Comparison of ENCODE assay signal across 9 cellular contexts in genomic region chr7:117750612-117751563, GRCh38.
A peak's percentile ranks its signal among the peaks of the same experiment; 100 is the strongest.
DNase-seq lines count a peak whose midpoint lies in the region; ATAC-seq and TF ChIP-seq lines count a peak whose summit lies in the region.
"Had no signal": no experiment of that assay in that cellular context is flagged by ENCODE, and none has a peak within 500 bp of the region (broad histone marks: within the 10 kb centered on the region; RNA-seq: fewer than 3 reads in every experiment).

No MANE protein-coding gene starts in this region.

- ATAC-seq in WTC11 (0 out of 2 replicates have a peak, but pooled peaks have one; percentile 32), GM21447 (IDR thresholded peaks at IDR 0.05; ENCODE audit: unreplicated experiment) (no peak), GM19452 (IDR thresholded peaks at IDR 0.05; ENCODE audit: unreplicated experiment) (no peak), HG03025 (IDR thresholded peaks at IDR 0.05; ENCODE audit: low FRiP score, unreplicated experiment) (no peak)

- H3K4me3 Mint-ChIP-seq in WTC11, result no peak overlapping the region

- H3K36me3 ChIP-seq in kidney epithelial cell (ENCODE audit: control insufficient read depth, insufficient read depth, low read length), result no peaks in the 10 kb centered on the region

- peak; percentile 23 for DNase-seq in EH (ENCODE audit: low read depth)
- no peak for DNase-seq in WTC11 (ENCODE audit: low spot score)
- DNase-seq in kidney epithelial cell (ENCODE audit: low read depth), result no peak
- DNase-seq in stimulated activated naive CD4-positive, alpha-beta T cell treated with Interleukin-2 at 50 U/mL for 16 hours (lab: John Stamatoyannopoulos, UW), result no peak

- no peaks in the 10 kb centered on the region for H3K27me3 ChIP-seq in kidney epithelial cell (ENCODE audit: control insufficient read depth, insufficient read depth, low read length)

- H3K27ac Mint-ChIP-seq in WTC11, result no peak overlapping the region

- TF ChIP-seq CTCF in LNCAP (IDR thresholded peaks at IDR 0.05) (peak; percentile 72), WTC11 (IDR thresholded peaks at IDR 0.05) (no peak), kidney epithelial cell (IDR thresholded peaks at IDR 0.05; ENCODE audit: insufficient read depth, low read length, poor library complexity, severe bottlenecking) (peak; percentile 48)

- POLR2A ChIA-PET in WTC11 (lab: Charles Lee), result no interaction called here

- CTCF ChIA-PET in WTC11 (lab: Charles Lee), result interaction anchor here (0.6 to 1.4 kb wide), 9 partner anchors 32 to 402 kb away, joined by 3 to 5 read pairs (median 4); no protein-coding TSS in a partner anchor

- no peaks in the 10 kb centered on the region for H3K9me3 Mint-ChIP-seq in WTC11

- no peak overlapping the region for H3K4me3 ChIP-seq in kidney epithelial cell (ENCODE audit: low read depth, low read length)
- H3K4me3 ChIP-seq: mucosa of descending colon had no signal

- peaks cover 18% of the 10 kb centered on the region for H3K36me3 Mint-ChIP-seq in WTC11

- H3K27me3 Mint-ChIP-seq in WTC11 (ENCODE audit: low read depth), result no peaks in the 10 kb centered on the region

- no peaks in the 10 kb centered on the region for H3K4me1 Mint-ChIP-seq in WTC11

TF ChIP-seq in WTC11, 78 proteins besides CTCF, POLR2A, EP300 and RAD21 (continues in another document):
- TF ChIP-seq SP1 (CRISPR knock-in tag; conservative IDR thresholded peaks at IDR 0.05) (no peak), ZNF219 (CRISPR knock-in tag; IDR thresholded peaks at IDR 0.05; ENCODE audit: borderline replicate concordance) (no peak), CDX4 (CRISPR knock-in tag; IDR thresholded peaks at IDR 0.05; ENCODE audit: borderline replicate concordance) (no peak), ATF1 (CRISPR knock-in tag; IDR thresholded peaks at IDR 0.05) (no peak), AR (CRISPR knock-in tag; IDR thresholded peaks at IDR 0.05) (no peak), GTF2I (CRISPR knock-in tag; conservative IDR thresholded peaks at IDR 0.05) (no peak), ZNF512 (CRISPR knock-in tag; IDR thresholded peaks at IDR 0.05; ENCODE audit: borderline replicate concordance) (no peak), PRDM15 (CRISPR knock-in tag; IDR thresholded peaks at IDR 0.05) (no peak), ZSCAN18 (CRISPR knock-in tag; IDR thresholded peaks at IDR 0.05) (no peak), JAZF1 (CRISPR knock-in tag; IDR thresholded peaks at IDR 0.05) (no peak), FOXP4 (CRISPR knock-in tag; IDR thresholded peaks at IDR 0.05) (no peak), ERG (CRISPR knock-in tag; IDR thresholded peaks at IDR 0.05) (no peak), ZNF416 (CRISPR knock-in tag; IDR thresholded peaks at IDR 0.05) (no peak)
